In genomic region chr3:15205934-15206661, GRCh38 we compare ENCODE assay signal across 1 cellular context.
A peak's percentile ranks its signal among the peaks of the same experiment; 100 is the strongest.
TF ChIP-seq lines count a peak whose summit lies in the region.

Gene CAPN7 (plus strand): TSS chr3:15206246. CDS start chr3:15206496, 250 bp downstream.

TF ChIP-seq in K562, 482 proteins besides CTCF, POLR2A, EP300 and RAD21 (continued from another document and continues in another):
- TF ChIP-seq, protein P1, sequence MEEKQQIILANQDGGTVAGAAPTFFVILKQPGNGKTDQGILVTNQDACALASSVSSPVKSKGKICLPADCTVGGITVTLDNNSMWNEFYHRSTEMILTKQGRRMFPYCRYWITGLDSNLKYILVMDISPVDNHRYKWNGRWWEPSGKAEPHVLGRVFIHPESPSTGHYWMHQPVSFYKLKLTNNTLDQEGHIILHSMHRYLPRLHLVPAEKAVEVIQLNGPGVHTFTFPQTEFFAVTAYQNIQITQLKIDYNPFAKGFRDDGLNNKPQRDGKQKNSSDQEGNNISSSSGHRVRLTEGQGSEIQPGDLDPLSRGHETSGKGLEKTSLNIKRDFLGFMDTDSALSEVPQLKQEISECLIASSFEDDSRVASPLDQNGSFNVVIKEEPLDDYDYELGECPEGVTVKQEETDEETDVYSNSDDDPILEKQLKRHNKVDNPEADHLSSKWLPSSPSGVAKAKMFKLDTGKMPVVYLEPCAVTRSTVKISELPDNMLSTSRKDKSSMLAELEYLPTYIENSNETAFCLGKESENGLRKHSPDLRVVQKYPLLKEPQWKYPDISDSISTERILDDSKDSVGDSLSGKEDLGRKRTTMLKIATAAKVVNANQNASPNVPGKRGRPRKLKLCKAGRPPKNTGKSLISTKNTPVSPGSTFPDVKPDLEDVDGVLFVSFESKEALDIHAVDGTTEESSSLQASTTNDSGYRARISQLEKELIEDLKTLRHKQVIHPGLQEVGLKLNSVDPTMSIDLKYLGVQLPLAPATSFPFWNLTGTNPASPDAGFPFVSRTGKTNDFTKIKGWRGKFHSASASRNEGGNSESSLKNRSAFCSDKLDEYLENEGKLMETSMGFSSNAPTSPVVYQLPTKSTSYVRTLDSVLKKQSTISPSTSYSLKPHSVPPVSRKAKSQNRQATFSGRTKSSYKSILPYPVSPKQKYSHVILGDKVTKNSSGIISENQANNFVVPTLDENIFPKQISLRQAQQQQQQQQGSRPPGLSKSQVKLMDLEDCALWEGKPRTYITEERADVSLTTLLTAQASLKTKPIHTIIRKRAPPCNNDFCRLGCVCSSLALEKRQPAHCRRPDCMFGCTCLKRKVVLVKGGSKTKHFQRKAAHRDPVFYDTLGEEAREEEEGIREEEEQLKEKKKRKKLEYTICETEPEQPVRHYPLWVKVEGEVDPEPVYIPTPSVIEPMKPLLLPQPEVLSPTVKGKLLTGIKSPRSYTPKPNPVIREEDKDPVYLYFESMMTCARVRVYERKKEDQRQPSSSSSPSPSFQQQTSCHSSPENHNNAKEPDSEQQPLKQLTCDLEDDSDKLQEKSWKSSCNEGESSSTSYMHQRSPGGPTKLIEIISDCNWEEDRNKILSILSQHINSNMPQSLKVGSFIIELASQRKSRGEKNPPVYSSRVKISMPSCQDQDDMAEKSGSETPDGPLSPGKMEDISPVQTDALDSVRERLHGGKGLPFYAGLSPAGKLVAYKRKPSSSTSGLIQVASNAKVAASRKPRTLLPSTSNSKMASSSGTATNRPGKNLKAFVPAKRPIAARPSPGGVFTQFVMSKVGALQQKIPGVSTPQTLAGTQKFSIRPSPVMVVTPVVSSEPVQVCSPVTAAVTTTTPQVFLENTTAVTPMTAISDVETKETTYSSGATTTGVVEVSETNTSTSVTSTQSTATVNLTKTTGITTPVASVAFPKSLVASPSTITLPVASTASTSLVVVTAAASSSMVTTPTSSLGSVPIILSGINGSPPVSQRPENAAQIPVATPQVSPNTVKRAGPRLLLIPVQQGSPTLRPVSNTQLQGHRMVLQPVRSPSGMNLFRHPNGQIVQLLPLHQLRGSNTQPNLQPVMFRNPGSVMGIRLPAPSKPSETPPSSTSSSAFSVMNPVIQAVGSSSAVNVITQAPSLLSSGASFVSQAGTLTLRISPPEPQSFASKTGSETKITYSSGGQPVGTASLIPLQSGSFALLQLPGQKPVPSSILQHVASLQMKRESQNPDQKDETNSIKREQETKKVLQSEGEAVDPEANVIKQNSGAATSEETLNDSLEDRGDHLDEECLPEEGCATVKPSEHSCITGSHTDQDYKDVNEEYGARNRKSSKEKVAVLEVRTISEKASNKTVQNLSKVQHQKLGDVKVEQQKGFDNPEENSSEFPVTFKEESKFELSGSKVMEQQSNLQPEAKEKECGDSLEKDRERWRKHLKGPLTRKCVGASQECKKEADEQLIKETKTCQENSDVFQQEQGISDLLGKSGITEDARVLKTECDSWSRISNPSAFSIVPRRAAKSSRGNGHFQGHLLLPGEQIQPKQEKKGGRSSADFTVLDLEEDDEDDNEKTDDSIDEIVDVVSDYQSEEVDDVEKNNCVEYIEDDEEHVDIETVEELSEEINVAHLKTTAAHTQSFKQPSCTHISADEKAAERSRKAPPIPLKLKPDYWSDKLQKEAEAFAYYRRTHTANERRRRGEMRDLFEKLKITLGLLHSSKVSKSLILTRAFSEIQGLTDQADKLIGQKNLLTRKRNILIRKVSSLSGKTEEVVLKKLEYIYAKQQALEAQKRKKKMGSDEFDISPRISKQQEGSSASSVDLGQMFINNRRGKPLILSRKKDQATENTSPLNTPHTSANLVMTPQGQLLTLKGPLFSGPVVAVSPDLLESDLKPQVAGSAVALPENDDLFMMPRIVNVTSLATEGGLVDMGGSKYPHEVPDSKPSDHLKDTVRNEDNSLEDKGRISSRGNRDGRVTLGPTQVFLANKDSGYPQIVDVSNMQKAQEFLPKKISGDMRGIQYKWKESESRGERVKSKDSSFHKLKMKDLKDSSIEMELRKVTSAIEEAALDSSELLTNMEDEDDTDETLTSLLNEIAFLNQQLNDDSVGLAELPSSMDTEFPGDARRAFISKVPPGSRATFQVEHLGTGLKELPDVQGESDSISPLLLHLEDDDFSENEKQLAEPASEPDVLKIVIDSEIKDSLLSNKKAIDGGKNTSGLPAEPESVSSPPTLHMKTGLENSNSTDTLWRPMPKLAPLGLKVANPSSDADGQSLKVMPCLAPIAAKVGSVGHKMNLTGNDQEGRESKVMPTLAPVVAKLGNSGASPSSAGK (IDR thresholded peaks at IDR 0.05), result peak; percentile 92
- TF ChIP-seq KLF16 (IDR thresholded peaks at IDR 0.05) (no peak), PKNOX1 (IDR thresholded peaks at IDR 0.05) (no peak), KDM4B (IDR thresholded peaks at IDR 0.05; ENCODE audit: borderline replicate concordance in 2 of 2, low read depth in 1 of 2) (peak in 1 of 2 experiments; percentile 16; a peak in 1 of 4 replicates), CBFA2T2 (conservative IDR thresholded peaks at IDR 0.05) (peak; percentile 55), DDX20 (tag; IDR thresholded peaks at IDR 0.05; ENCODE audit: low read depth) (no peak), CBX2 (IDR thresholded peaks at IDR 0.05; ENCODE audit: insufficient read depth, low read length, poor library complexity, severe bottlenecking) (no peak), ZKSCAN3 (CRISPR knock-in tag; IDR thresholded peaks at IDR 0.05) (no peak), NR2F6 (CRISPR knock-in tag; IDR thresholded peaks at IDR 0.05) (peak; percentile 75; the same call in 1 of the 2 replicates), KLF13 (tag; IDR thresholded peaks at IDR 0.05; ENCODE audit: borderline replicate concordance, low read depth) (peak; percentile 80; the same call in 1 of the 2 replicates), PPARD (CRISPR knock-in tag; IDR thresholded peaks at IDR 0.05) (no peak), ZNF589 (CRISPR knock-in tag; IDR thresholded peaks at IDR 0.05; ENCODE audit: low read depth) (no peak), KLF1 (tag; IDR thresholded peaks at IDR 0.05) (no peak), ATF7 (IDR thresholded peaks at IDR 0.05) (peak; percentile 75), CREB1 (IDR thresholded peaks at IDR 0.05) (peak; percentile 25), CREB1 (CRISPR knock-in tag; IDR thresholded peaks at IDR 0.05) (peak; percentile 60), TCF7L2 (IDR thresholded peaks at IDR 0.05; ENCODE audit: low read depth, low read length) (no peak), ETV1 (tag; conservative IDR thresholded peaks at IDR 0.05; ENCODE audit: low read depth) (no peak), TEAD2 (tag; IDR thresholded peaks at IDR 0.05) (no peak), RB1 (IDR thresholded peaks at IDR 0.05; ENCODE audit: low read depth) (peak; percentile 83), ZFP91 (CRISPR knock-in tag; IDR thresholded peaks at IDR 0.05) (no peak; the same call in 1 of the 2 replicates), MBD2 (IDR thresholded peaks at IDR 0.05; ENCODE audit: borderline replicate concordance, low read depth) (no peak; the same call in 1 of the 2 replicates), PHTF2 (CRISPR knock-in tag; IDR thresholded peaks at IDR 0.05) (no peak), CHD1 (IDR thresholded peaks at IDR 0.05; ENCODE audit: low read length) (peak; percentile 65), HNRNPL (IDR thresholded peaks at IDR 0.05; ENCODE audit: low read depth, low read length) (peak; percentile 95), HMGN3 (IDR thresholded peaks at IDR 0.05; ENCODE audit: borderline replicate concordance, extremely low read depth, insufficient read length, low read depth, low read length) (peak; percentile 93), MCM5 (IDR thresholded peaks at IDR 0.05; ENCODE audit: low read depth) (no peak), HNRNPUL1 (IDR thresholded peaks at IDR 0.05; ENCODE audit: low read length) (no peak), ZNF583 (CRISPR knock-in tag; IDR thresholded peaks at IDR 0.05) (0 out of 2 replicates have a peak, but pooled peaks have one; percentile 63), PCBP1 (IDR thresholded peaks at IDR 0.05; ENCODE audit: low read depth, low read length, poor library complexity, severe bottlenecking) (peak; percentile 53), GATA2 (CRISPR knock-in tag; IDR thresholded peaks at IDR 0.05) (no peak), CEBPZ (IDR thresholded peaks at IDR 0.05; ENCODE audit: borderline replicate concordance, low read depth, low read length) (no peak), ZNF785 (CRISPR knock-in tag; IDR thresholded peaks at IDR 0.05) (no peak), ZNF174 (CRISPR knock-in tag; IDR thresholded peaks at IDR 0.05) (no peak), POLR2AphosphoS2 (IDR thresholded peaks at IDR 0.05; ENCODE audit: low read length) (no peak)
- TF ChIP-seq, protein P2, sequence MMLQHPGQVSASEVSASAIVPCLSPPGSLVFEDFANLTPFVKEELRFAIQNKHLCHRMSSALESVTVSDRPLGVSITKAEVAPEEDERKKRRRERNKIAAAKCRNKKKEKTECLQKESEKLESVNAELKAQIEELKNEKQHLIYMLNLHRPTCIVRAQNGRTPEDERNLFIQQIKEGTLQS (IDR thresholded peaks at IDR 0.05), result no peak
- TF ChIP-seq, protein P2 (CRISPR knock-in tag; conservative IDR thresholded peaks at IDR 0.05), result no peak
- TF ChIP-seq, protein P3, sequence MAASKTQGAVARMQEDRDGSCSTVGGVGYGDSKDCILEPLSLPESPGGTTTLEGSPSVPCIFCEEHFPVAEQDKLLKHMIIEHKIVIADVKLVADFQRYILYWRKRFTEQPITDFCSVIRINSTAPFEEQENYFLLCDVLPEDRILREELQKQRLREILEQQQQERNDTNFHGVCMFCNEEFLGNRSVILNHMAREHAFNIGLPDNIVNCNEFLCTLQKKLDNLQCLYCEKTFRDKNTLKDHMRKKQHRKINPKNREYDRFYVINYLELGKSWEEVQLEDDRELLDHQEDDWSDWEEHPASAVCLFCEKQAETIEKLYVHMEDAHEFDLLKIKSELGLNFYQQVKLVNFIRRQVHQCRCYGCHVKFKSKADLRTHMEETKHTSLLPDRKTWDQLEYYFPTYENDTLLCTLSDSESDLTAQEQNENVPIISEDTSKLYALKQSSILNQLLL (CRISPR knock-in tag; IDR thresholded peaks at IDR 0.05; ENCODE audit: borderline replicate concordance), result no peak
- TF ChIP-seq, protein P4, sequence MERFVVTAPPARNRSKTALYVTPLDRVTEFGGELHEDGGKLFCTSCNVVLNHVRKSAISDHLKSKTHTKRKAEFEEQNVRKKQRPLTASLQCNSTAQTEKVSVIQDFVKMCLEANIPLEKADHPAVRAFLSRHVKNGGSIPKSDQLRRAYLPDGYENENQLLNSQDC (CRISPR knock-in tag; IDR thresholded peaks at IDR 0.05), result peak; percentile 87; the same call in 1 of the 2 replicates
- TF ChIP-seq, protein P5, sequence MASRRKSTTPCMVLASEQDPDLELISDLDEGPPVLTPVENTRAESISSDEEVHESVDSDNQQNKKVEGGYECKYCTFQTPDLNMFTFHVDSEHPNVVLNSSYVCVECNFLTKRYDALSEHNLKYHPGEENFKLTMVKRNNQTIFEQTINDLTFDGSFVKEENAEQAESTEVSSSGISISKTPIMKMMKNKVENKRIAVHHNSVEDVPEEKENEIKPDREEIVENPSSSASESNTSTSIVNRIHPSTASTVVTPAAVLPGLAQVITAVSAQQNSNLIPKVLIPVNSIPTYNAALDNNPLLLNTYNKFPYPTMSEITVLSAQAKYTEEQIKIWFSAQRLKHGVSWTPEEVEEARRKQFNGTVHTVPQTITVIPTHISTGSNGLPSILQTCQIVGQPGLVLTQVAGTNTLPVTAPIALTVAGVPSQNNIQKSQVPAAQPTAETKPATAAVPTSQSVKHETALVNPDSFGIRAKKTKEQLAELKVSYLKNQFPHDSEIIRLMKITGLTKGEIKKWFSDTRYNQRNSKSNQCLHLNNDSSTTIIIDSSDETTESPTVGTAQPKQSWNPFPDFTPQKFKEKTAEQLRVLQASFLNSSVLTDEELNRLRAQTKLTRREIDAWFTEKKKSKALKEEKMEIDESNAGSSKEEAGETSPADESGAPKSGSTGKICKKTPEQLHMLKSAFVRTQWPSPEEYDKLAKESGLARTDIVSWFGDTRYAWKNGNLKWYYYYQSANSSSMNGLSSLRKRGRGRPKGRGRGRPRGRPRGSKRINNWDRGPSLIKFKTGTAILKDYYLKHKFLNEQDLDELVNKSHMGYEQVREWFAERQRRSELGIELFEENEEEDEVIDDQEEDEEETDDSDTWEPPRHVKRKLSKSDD (conservative IDR thresholded peaks at IDR 0.05; ENCODE audit: low read length), result peak; percentile 47; the same call in 1 of the 2 replicates
